9 cellular contexts compared by ENCODE assay signal in genomic region chr4:163755013-163755412, GRCh38.
DNase-seq lines count a peak whose midpoint lies in the region; ATAC-seq and TF ChIP-seq lines count a peak whose summit lies in the region.
"Had no signal": no experiment of that assay in that cellular context is flagged by ENCODE, and none has a peak within 500 bp of the region (broad histone marks: within the 10 kb centered on the region; RNA-seq: fewer than 3 reads in every experiment).

No MANE protein-coding gene starts in this region.

- H4K20me1 ChIP-seq in GM23248 (ENCODE audit: insufficient read depth) = no peaks in the 10 kb centered on the region

- H3K27me3 Mint-ChIP-seq in glutamatergic neuron (ENCODE audit: unreplicated experiment) = no peaks in the 10 kb centered on the region

- in situ Hi-C loops in GM23248 (cut with MboI) = no loop called here

- peak; percentile 13 for DNase-seq in GM23248
- no peak for DNase-seq in LNCaP clone FGC (ENCODE audit: low read depth)
- DNase-seq in dorsolateral prefrontal cortex = no peak
- DNase-seq in sciatic nerve (ENCODE audit: low spot score) = no peak
- no peak for DNase-seq in glutamatergic neuron
- no peak for DNase-seq in stimulated activated CD4-positive, alpha-beta T cell treated with anti-CD3 and anti-CD28 coated beads, Interleukin-12 subunit alpha, Interleukin-12 subunit beta, amount 100 ng/mL, for 4 hours
- DNase-seq in retina = no peak

- H3K4me3 Mint-ChIP-seq in glutamatergic neuron (ENCODE audit: unreplicated experiment) = no peak overlapping the region

- no peak overlapping the region for H3K27ac Mint-ChIP-seq in glutamatergic neuron (ENCODE audit: unreplicated experiment)

- H3K9me3 ChIP-seq in GM23248 (ENCODE audit: low read depth) = no peaks in the 10 kb centered on the region
- H3K9me3 ChIP-seq: thoracic aorta had no signal

- intact Hi-C loops in dorsolateral prefrontal cortex (cut with DNase I) = loop anchor here in 1 of 2 donors (10.0 kb wide), 1 partner anchor 200 kb away; no protein-coding TSS in a partner anchor
- intact Hi-C loops in sciatic nerve (cut with DNase I) = no loop called here

- peaks cover 3% of the 10 kb centered on the region for H3K4me1 Mint-ChIP-seq in glutamatergic neuron (ENCODE audit: low read depth, unreplicated experiment)

- no peak overlapping the region for H3K9ac ChIP-seq in GM23248

- H3K27ac ChIP-seq in GM23248 (no peak overlapping the region), dorsolateral prefrontal cortex (no peak overlapping the region)
- H3K27ac ChIP-seq: thoracic aorta had no signal

- no peak overlapping the region for H3K4me3 ChIP-seq in GM12875 (ENCODE audit: low read depth, low read length)
- no peak overlapping the region for H3K4me3 ChIP-seq in GM23248
- H3K4me3 ChIP-seq in LNCaP clone FGC (ENCODE audit: low read depth, low read length) = no peak overlapping the region
- no peak overlapping the region for H3K4me3 ChIP-seq in dorsolateral prefrontal cortex
- H3K4me3 ChIP-seq: thoracic aorta had no signal

- no peaks in the 10 kb centered on the region for H3F3A ChIP-seq in GM23248 (ENCODE audit: insufficient read depth)

- no peaks in the 10 kb centered on the region for H3K9me3 Mint-ChIP-seq in glutamatergic neuron (ENCODE audit: unreplicated experiment)

- no peaks in the 10 kb centered on the region for H3K36me3 ChIP-seq in GM23248 (ENCODE audit: low read depth)
- H3K36me3 ChIP-seq: thoracic aorta had no signal

- H3K27me3 ChIP-seq in GM23248 (replicated peaks; ENCODE audit: insufficient read depth) (no peaks in the 10 kb centered on the region), dorsolateral prefrontal cortex (no peaks in the 10 kb centered on the region)

- TF ChIP-seq CTCF in GM12875 (IDR thresholded peaks at IDR 0.05; ENCODE audit: borderline replicate concordance, insufficient read depth, low read depth, low read length) (peak; percentile 29; the same call in 1 of the 2 replicates), LNCaP clone FGC (IDR thresholded peaks at IDR 0.05; ENCODE audit: control insufficient read depth, extremely low read depth, insufficient read depth) (peak; percentile 40), dorsolateral prefrontal cortex (IDR thresholded peaks at IDR 0.05 in 54 of 56, conservative IDR thresholded peaks at IDR 0.05 in 2 of 56; ENCODE audit: low read depth in 1 of 56, partially characterized antibody in 56 of 56) (peak in 48 of 56 donors; percentile 10 to 71 (median 42)), glutamatergic neuron (IDR thresholded peaks at IDR 0.05; ENCODE audit: partially characterized antibody, unreplicated experiment) (no peak)

- no peak for ATAC-seq in sciatic nerve

- no peaks in the 10 kb centered on the region for H3K36me3 Mint-ChIP-seq in glutamatergic neuron (ENCODE audit: unreplicated experiment)

- 2 to 11% methylated on average over 3 of the region's 3 CpGs for WGBS in GM23248 (ENCODE audit: low coverage in 1 of 2, low lambda C conversion rate in 2 of 2, missing lambda C conversion rate in 2 of 2), 2 experiments

- no peaks in the 10 kb centered on the region for H3K4me1 ChIP-seq in GM23248 (ENCODE audit: insufficient read depth)

- no peak overlapping the region for H3K4me2 ChIP-seq in GM23248 (ENCODE audit: unreplicated experiment)

- no peak overlapping the region for H2AFZ ChIP-seq in GM23248

- no peaks in the 10 kb centered on the region for H3K9me2 ChIP-seq in GM23248 (ENCODE audit: insufficient read depth)

- no peaks in the 10 kb centered on the region for H3K79me2 ChIP-seq in GM23248 (ENCODE audit: insufficient read depth)
